In the genomic region with DNA sequence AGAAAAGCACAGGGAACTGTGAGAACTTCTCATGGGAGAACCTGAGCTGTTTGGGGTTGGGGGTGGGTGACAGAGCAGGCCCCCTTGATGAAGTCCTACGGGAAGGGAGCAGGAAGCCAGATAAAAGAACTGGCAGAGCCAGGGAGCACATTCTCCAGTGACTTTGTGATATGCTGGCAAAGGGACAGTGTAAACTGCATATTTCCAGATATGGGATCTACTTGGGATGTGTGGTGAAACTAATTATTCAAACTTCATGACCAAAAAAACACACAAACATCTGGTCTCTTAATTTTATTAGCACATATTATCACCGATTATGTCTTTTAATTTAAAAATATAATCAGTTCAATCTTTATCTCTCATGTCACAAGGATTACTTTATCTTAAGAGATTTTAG, we compare ENCODE assay signal across 19 cellular contexts.
"Had no signal": no experiment of that assay in that cellular context is flagged by ENCODE, and none has a peak within 500 bp of the region (broad histone marks: within the 10 kb centered on the region; RNA-seq: fewer than 3 reads in every experiment).

No MANE protein-coding gene starts in this region.

- H3K27ac ChIP-seq: SJSA1, SK-N-MC had no signal

- H3K4me3 ChIP-seq: SJSA1, SK-N-MC had no signal

- H3K36me3 ChIP-seq: SJSA1 had no signal

- H3K9me3 ChIP-seq: SJSA1 had no signal

- DNase-seq: KBM-7, MV-4-11, NCI-H1048, NCI-H1105, NCI-H1417, NCI-H1436 treated with DMSO at 0.1 percent for 48 hours, NCI-H1694, NCI-H187 treated with DMSO at 0.1 percent for 48 hours, NCI-H2029 treated with DMSO at 0.1 percent for 48 hours, NCI-H226, NCI-H446, NCI-H510A, NCI-H524 treated with DMSO at 0.1 percent for 48 hours, NCI-H69, NCI-H774, RPMI8226, SHP77 treated with DMSO at 0.1 percent for 48 hours had no signal
